Comparison of ENCODE assay signal across 29 cellular contexts in genomic region chr4:64146030-64146429, GRCh38.
"Had no signal": no experiment of that assay in that cellular context is flagged by ENCODE, and none has a peak within 500 bp of the region (broad histone marks: within the 10 kb centered on the region; RNA-seq: fewer than 3 reads in every experiment).

No MANE protein-coding gene starts in this region.

- H3K4me3 Mint-ChIP-seq: activated CD4-positive, alpha-beta memory T cell treated with anti-CD3 and anti-CD28 coated beads for 36 hours; activated CD4-positive, alpha-beta T cell treated with anti-CD3 and anti-CD28 coated beads, Interleukin-2, amount 10 ng/mL, durations not matched to agents 24 days and 14 days; activated naive CD4-positive, alpha-beta T cell treated with anti-CD3 and anti-CD28 coated beads for 36 hours; activated naive CD8-positive, alpha-beta T cell treated with anti-CD3 and anti-CD28 coated beads for 36 hours; activated T-helper 1 cell treated with anti-CD3 and anti-CD28 coated beads, Interleukin-12 subunit alpha, Interleukin-12 subunit beta, Interleukin-2, Interleukin-4 antibody, amounts not matched to agents 30 ng/mL and 10 ng/mL and 1 ng/mL, durations not matched to agents 14 hours and 24 hours and 36 hours; T-helper 1 cell treated with Interleukin-12 subunit alpha and Interleukin-12 subunit beta and Interleukin-4 antibody, amounts not matched to agents 30 μg/mL and 1 μg/mL, for 36 hours had no signal

- DNase-seq: activated CD4-positive, alpha-beta memory T cell treated with anti-CD3 and anti-CD28 coated beads for 36 hours; activated CD4-positive, alpha-beta T cell treated with anti-CD3 and anti-CD28 coated beads, Interleukin-2, amount 10 ng/mL, durations not matched to agents 24 days and 14 days; activated CD4-positive, CD25-positive, alpha-beta regulatory T cell treated with anti-CD3 and anti-CD28 coated beads, Interleukin-2, amount 50 U/mL, for 72 hours; activated CD8-positive, alpha-beta memory T cell treated with anti-CD3 and anti-CD28 coated beads, Interleukin-2, amount 50 U/mL, for 4 hours; activated effector memory CD4-positive, alpha-beta T cell treated with anti-CD3 and anti-CD28 coated beads, Interleukin-2, amount 50 U/mL, for 16 hours; activated naive CD4-positive, alpha-beta T cell treated with anti-CD3 and anti-CD28 coated beads for 36 hours; activated naive CD8-positive, alpha-beta T cell treated with anti-CD3 and anti-CD28 coated beads for 36 hours; activated T-cell treated with anti-CD3 and anti-CD28 coated beads, Interleukin-2, amount 50 U/mL, for 1 hour; adrenal gland; brain microvascular endothelial cell; dorsolateral prefrontal cortex; effector memory CD4-positive, alpha-beta T cell; left colon; midbrain; naive thymus-derived CD8-positive, alpha-beta T cell; stimulated activated CD4-positive, alpha-beta T cell treated with anti-CD3 and anti-CD28 coated beads, Interleukin-15, amount 100 ng/mL, for 24 hours; stimulated activated CD4-positive, alpha-beta T cell treated with anti-CD3 and anti-CD28 coated beads, Interleukin-2, amount 100 ng/mL, for 24 hours; stimulated activated naive CD4-positive, alpha-beta T cell; T-helper 9 cell; transverse colon had no signal

- FAIRE-seq: TTC549, urothelium cell line had no signal

- H3K27ac ChIP-seq: adrenal gland, ascending aorta, brain microvascular endothelial cell, coronary artery, dorsolateral prefrontal cortex, gastroesophageal sphincter, hepatocyte, neutrophil, transverse colon had no signal

- H3K27me3 ChIP-seq: adrenal gland, ascending aorta, brain microvascular endothelial cell, dorsolateral prefrontal cortex, gastroesophageal sphincter, hepatocyte, neutrophil, transverse colon had no signal

- ATAC-seq: gastroesophageal sphincter; left colon; naive thymus-derived CD8-positive, alpha-beta T cell had no signal

- H3K79me2 ChIP-seq: hepatocyte had no signal

- H3K9me3 ChIP-seq: adrenal gland, neutrophil had no signal

- H3K4me3 ChIP-seq: adrenal gland, ascending aorta, coronary artery, dorsolateral prefrontal cortex, gastroesophageal sphincter, hepatocyte, transverse colon had no signal

- H3K4me1 ChIP-seq: adrenal gland, ascending aorta, transverse colon had no signal

- H3K4me1 Mint-ChIP-seq: activated CD4-positive, alpha-beta T cell treated with anti-CD3 and anti-CD28 coated beads, Interleukin-2, amount 10 ng/mL, durations not matched to agents 24 days and 14 days; activated naive CD8-positive, alpha-beta T cell treated with anti-CD3 and anti-CD28 coated beads for 36 hours; naive thymus-derived CD8-positive, alpha-beta T cell had no signal

- H3K36me3 ChIP-seq: adrenal gland, ascending aorta, brain microvascular endothelial cell, gastroesophageal sphincter, neutrophil, transverse colon had no signal

- H3K27me3 Mint-ChIP-seq: activated CD4-positive, alpha-beta memory T cell treated with anti-CD3 and anti-CD28 coated beads for 36 hours; activated CD4-positive, alpha-beta T cell treated with anti-CD3 and anti-CD28 coated beads, Interleukin-2, amount 10 ng/mL, durations not matched to agents 24 days and 14 days; activated naive CD8-positive, alpha-beta T cell treated with anti-CD3 and anti-CD28 coated beads for 36 hours; naive thymus-derived CD8-positive, alpha-beta T cell had no signal

- H2AFZ ChIP-seq: hepatocyte had no signal

- H3K27ac Mint-ChIP-seq: activated CD4-positive, alpha-beta memory T cell treated with anti-CD3 and anti-CD28 coated beads for 36 hours; activated CD4-positive, alpha-beta T cell treated with anti-CD3 and anti-CD28 coated beads, Interleukin-2, amount 10 ng/mL, durations not matched to agents 24 days and 14 days; activated naive CD4-positive, alpha-beta T cell treated with anti-CD3 and anti-CD28 coated beads for 36 hours; activated naive CD8-positive, alpha-beta T cell treated with anti-CD3 and anti-CD28 coated beads for 36 hours; activated T-helper 1 cell treated with anti-CD3 and anti-CD28 coated beads, Interleukin-12 subunit alpha, Interleukin-12 subunit beta, Interleukin-2, Interleukin-4 antibody, amounts not matched to agents 30 ng/mL and 10 ng/mL and 1 ng/mL, durations not matched to agents 14 hours and 24 hours and 36 hours; naive thymus-derived CD8-positive, alpha-beta T cell; T-helper 1 cell treated with Interleukin-12 subunit alpha and Interleukin-12 subunit beta and Interleukin-4 antibody, amounts not matched to agents 30 μg/mL and 1 μg/mL, for 36 hours had no signal

- H3K36me3 Mint-ChIP-seq: activated CD4-positive, alpha-beta memory T cell treated with anti-CD3 and anti-CD28 coated beads for 36 hours; activated naive CD8-positive, alpha-beta T cell treated with anti-CD3 and anti-CD28 coated beads for 36 hours had no signal

- H3K4me2 ChIP-seq: hepatocyte had no signal
